28 cellular contexts compared by ENCODE assay signal in genomic region chr5:175013251-175013650, GRCh38.
"Had no signal": no experiment of that assay in that cellular context is flagged by ENCODE, and none has a peak within 500 bp of the region (broad histone marks: within the 10 kb centered on the region; RNA-seq: fewer than 3 reads in every experiment).

No MANE protein-coding gene starts in this region.

- H3K4me3 ChIP-seq: ovary, psoas muscle, right lobe of liver, sigmoid colon, stomach, thoracic aorta, thyroid gland, tibial nerve, upper lobe of left lung, vagina had no signal

- H3K4me1 Mint-ChIP-seq: neural crest cell; stimulated activated effector memory CD8-positive, alpha-beta T cell treated with anti-CD3 and anti-CD28 coated beads, Interleukin-12 subunit alpha, Interleukin-12 subunit beta, amount 100 ng/mL, for 72 hours; stimulated activated naive B cell treated with anti-CD40 and anti-IgM and Interleukin-4, amounts not matched to agents 10 μg/mL and 1 μg/mL and 100 μg/mL, for 72 hours had no signal

- H3K9ac ChIP-seq: parathyroid adenoma had no signal

- H3K36me3 ChIP-seq: ovary, right lobe of liver, sigmoid colon, stomach, thoracic aorta, thyroid gland, tibial nerve, upper lobe of left lung, vagina had no signal

- H3K27ac Mint-ChIP-seq: natural killer cell treated with Interleukin-12 subunit alpha and Interleukin-12 subunit beta and Interleukin-15 and Interleukin-18, amount 100 ng/mL, for 72 hours; nephron progenitor cell; progenitor cell of endocrine pancreas; stimulated activated effector memory CD8-positive, alpha-beta T cell treated with anti-CD3 and anti-CD28 coated beads, Interleukin-12 subunit alpha, Interleukin-12 subunit beta, amount 100 ng/mL, for 72 hours; stimulated activated naive B cell treated with anti-CD40 and anti-IgM and Interleukin-4, amounts not matched to agents 10 μg/mL and 1 μg/mL and 100 μg/mL, for 72 hours; stimulated activated naive CD8-positive, alpha-beta T cell treated with anti-CD3 and anti-CD28 coated beads, Interleukin-15, Interleukin-2, amounts not matched to agents 100 ng/mL and 50 ng/mL, for 24 hours had no signal

- H3K27ac ChIP-seq: ovary, parathyroid adenoma, psoas muscle, right lobe of liver, sigmoid colon, stomach, thoracic aorta, thyroid gland, tibial nerve, upper lobe of left lung, vagina had no signal

- H3K4me1 ChIP-seq: parathyroid adenoma, psoas muscle, sigmoid colon, stomach, thyroid gland, tibial nerve, upper lobe of left lung, vagina had no signal

- H3K27me3 ChIP-seq: ovary, right lobe of liver, sigmoid colon, stomach, thyroid gland, tibial nerve, upper lobe of left lung, vagina had no signal

- H3K27me3 Mint-ChIP-seq: stimulated activated naive B cell treated with anti-CD40 and anti-IgM and Interleukin-4, amounts not matched to agents 10 μg/mL and 1 μg/mL and 100 μg/mL, for 72 hours had no signal

- H3K9me3 Mint-ChIP-seq: natural killer cell treated with Interleukin-12 subunit alpha and Interleukin-12 subunit beta and Interleukin-15 and Interleukin-18, amount 100 ng/mL, for 72 hours; nephron progenitor cell; neural crest cell; stimulated activated effector memory CD8-positive, alpha-beta T cell treated with anti-CD3 and anti-CD28 coated beads, Interleukin-12 subunit alpha, Interleukin-12 subunit beta, amount 100 ng/mL, for 72 hours; stimulated activated naive CD8-positive, alpha-beta T cell treated with anti-CD3 and anti-CD28 coated beads, Interleukin-15, Interleukin-2, amounts not matched to agents 100 ng/mL and 50 ng/mL, for 24 hours had no signal

- H3K79me2 ChIP-seq: parathyroid adenoma had no signal

- H3K4me3 Mint-ChIP-seq: natural killer cell treated with Interleukin-12 subunit alpha and Interleukin-12 subunit beta and Interleukin-15 and Interleukin-18, amount 100 ng/mL, for 72 hours; nephron progenitor cell; neural crest cell; stimulated activated effector memory CD8-positive, alpha-beta T cell treated with anti-CD3 and anti-CD28 coated beads, Interleukin-12 subunit alpha, Interleukin-12 subunit beta, amount 100 ng/mL, for 72 hours; stimulated activated naive B cell treated with anti-CD40 and anti-IgM and Interleukin-4, amounts not matched to agents 10 μg/mL and 1 μg/mL and 100 μg/mL, for 72 hours; stimulated activated naive CD8-positive, alpha-beta T cell treated with anti-CD3 and anti-CD28 coated beads, Interleukin-15, Interleukin-2, amounts not matched to agents 100 ng/mL and 50 ng/mL, for 24 hours had no signal

- ATAC-seq: natural killer cell treated with Interleukin-12 subunit alpha and Interleukin-12 subunit beta and Interleukin-15 and Interleukin-18, amount 100 ng/mL, for 72 hours; psoas muscle; right cardiac atrium; right lobe of liver; stimulated activated effector memory CD8-positive, alpha-beta T cell treated with anti-CD3 and anti-CD28 coated beads, Interleukin-12 subunit alpha, Interleukin-12 subunit beta, amount 100 ng/mL, for 72 hours; stimulated activated naive B cell treated with anti-CD40 and anti-IgM and Interleukin-4, amounts not matched to agents 10 μg/mL and 1 μg/mL and 100 μg/mL, for 72 hours had no signal

- DNase-seq: nephron progenitor cell; occipital lobe; ovary; posterior cingulate gyrus; psoas muscle; right cardiac atrium; right lobe of liver; sigmoid colon; small intestine; stimulated activated CD4-positive, alpha-beta T cell treated with anti-CD3 and anti-CD28 coated beads, Interleukin-15, amount 100 ng/mL, for 24 hours; stimulated activated CD4-positive, alpha-beta T cell treated with anti-CD3 and anti-CD28 coated beads, Interleukin-2, amount 100 ng/mL, for 24 hours; stimulated activated CD4-positive, alpha-beta T cell treated with anti-CD3 and anti-CD28 coated beads, Interleukin-2, amount 100 ng/mL, for 48 hours; stimulated activated CD4-positive, alpha-beta T cell treated with anti-CD3 and anti-CD28 coated beads, Interleukin-4, amount 100 ng/mL, for 24 hours; stimulated activated naive B cell treated with anti-CD40 and anti-IgM and Interleukin-4, amounts not matched to agents 10 μg/mL and 1 μg/mL and 100 μg/mL, for 72 hours; stimulated activated naive CD4-positive, alpha-beta T cell treated with Interleukin-2 at 50 U/mL for 16 hours; stomach; thyroid gland; trophoblast cell; upper lobe of left lung had no signal

- H3K36me3 Mint-ChIP-seq: natural killer cell treated with Interleukin-12 subunit alpha and Interleukin-12 subunit beta and Interleukin-15 and Interleukin-18, amount 100 ng/mL, for 72 hours; stimulated activated effector memory CD8-positive, alpha-beta T cell treated with anti-CD3 and anti-CD28 coated beads, Interleukin-12 subunit alpha, Interleukin-12 subunit beta, amount 100 ng/mL, for 72 hours; stimulated activated naive B cell treated with anti-CD40 and anti-IgM and Interleukin-4, amounts not matched to agents 10 μg/mL and 1 μg/mL and 100 μg/mL, for 72 hours had no signal
